In genomic region chr3:65581313-65581712, GRCh38 we compare ENCODE assay signal across 14 cellular contexts.
DNase-seq lines count a peak whose midpoint lies in the region; ATAC-seq and TF ChIP-seq lines count a peak whose summit lies in the region.
"Had no signal": no experiment of that assay in that cellular context is flagged by ENCODE, and none has a peak within 500 bp of the region (broad histone marks: within the 10 kb centered on the region; RNA-seq: fewer than 3 reads in every experiment).

No MANE protein-coding gene starts in this region.

- no peak overlapping the region for H4K8ac ChIP-seq in IMR-90 (ENCODE audit: low read depth in 2 of 2, low read length in 2 of 2)

- H3F3A ChIP-seq in smooth muscle cell (ENCODE audit: low read depth), result no peaks in the 10 kb centered on the region

- TF ChIP-seq RAD21 in IMR-90 (IDR thresholded peaks at IDR 0.05; ENCODE audit: low read length), result no peak

- H3K9me3 ChIP-seq in BLaER1 (peaks cover 19% of the 10 kb centered on the region), IMR-90 (ENCODE audit: control insufficient read depth, insufficient read depth, low read length) (no peaks in the 10 kb centered on the region), RWPE2 (ENCODE audit: severe bottlenecking) (no peaks in the 10 kb centered on the region), smooth muscle cell (replicated peaks; ENCODE audit: low read depth) (no peaks in the 10 kb centered on the region), thyroid gland (no peaks in the 10 kb centered on the region)
- H3K9me3 ChIP-seq: HAP-1 had no signal

- no peak overlapping the region for H2BK20ac ChIP-seq in IMR-90 (ENCODE audit: low read depth, low read length)

- POLR2A ChIA-PET in IMR-90 (lab: Charles Lee; ENCODE audit: unreplicated experiment), result no interaction called here

- H3K23ac ChIP-seq in IMR-90 (ENCODE audit: low read depth, low read length), result no peak overlapping the region

- peaks cover 16% of the 10 kb centered on the region for H3K9me1 ChIP-seq in IMR-90 (ENCODE audit: insufficient read depth, low read length)

- no peak overlapping the region for H2BK120ac ChIP-seq in IMR-90 (ENCODE audit: low read depth, low read length)

- no peak overlapping the region for H2BK5ac ChIP-seq in IMR-90 (ENCODE audit: low read depth, low read length, poor library complexity, severe bottlenecking)

- H3K9ac ChIP-seq in BLaER1 (no peak overlapping the region), IMR-90 (ENCODE audit: low read depth, low read length) (no peak overlapping the region), smooth muscle cell (ENCODE audit: low read depth) (no peak overlapping the region)

- no peak overlapping the region for H4K91ac ChIP-seq in IMR-90 (ENCODE audit: insufficient read depth, low read depth, low read length)

- no peak overlapping the region for H3K56ac ChIP-seq in IMR-90 (ENCODE audit: extremely low read depth, insufficient read depth, low read length)

- H3K4me1 ChIP-seq in BLaER1 (peaks cover 17% of the 10 kb centered on the region), IMR-90 (ENCODE audit: control insufficient read depth, insufficient read depth, low read length) (peaks cover 21% of the 10 kb centered on the region), RWPE2 (ENCODE audit: insufficient read depth, poor library complexity, severe bottlenecking) (peaks cover 12% of the 10 kb centered on the region), smooth muscle cell (ENCODE audit: low read depth) (no peaks in the 10 kb centered on the region), thyroid gland (peaks cover 0 to 4% of the 10 kb centered on the region in 2 donors)
- H3K4me1 ChIP-seq: HAP-1 had no signal

- H3K4me3 ChIP-seq in BLaER1, result no peak overlapping the region
- H3K4me3 ChIP-seq in IMR-90 (ENCODE audit: insufficient read depth, low read depth, low read length), result no peak overlapping the region
- H3K4me3 ChIP-seq in RWPE2 (ENCODE audit: severe bottlenecking), result no peak overlapping the region
- H3K4me3 ChIP-seq in smooth muscle cell, result no peak overlapping the region
- H3K4me3 ChIP-seq in thyroid gland (replicated peaks in 1 of 3), result no peak overlapping the region
- H3K4me3 ChIP-seq: HAP-1 had no signal

- H3K79me1 ChIP-seq in IMR-90 (ENCODE audit: low read depth in 1 of 2, low read length in 2 of 2), result peaks cover 20 to 54% of the 10 kb centered on the region in 2 experiments

- dilution Hi-C loops in IMR-90 (cut with HindIII; ENCODE audit: low sequenced_read_pairs, unreplicated experiment), result no loop called here

- no peak overlapping the region for H2AK9ac ChIP-seq in IMR-90 (replicated peaks; ENCODE audit: low read depth, low read length, poor library complexity)

- TF ChIP-seq POLR2A in IMR-90 (IDR thresholded peaks at IDR 0.05; ENCODE audit: low read depth, low read length), result no peak
- no peak for TF ChIP-seq POLR2A in thyroid gland (IDR thresholded peaks at IDR 0.05)

- no peak overlapping the region for H3K14ac ChIP-seq in IMR-90 (replicated peaks; ENCODE audit: low read depth, low read length)

- WGBS in IMR-90 (ENCODE audit: extremely low coverage in 2 of 2, insufficient read length in 1 of 2), 2 experiments, result 89% methylated on average over 1 of the region's 2 CpGs; no CpG with 5 or more reads in 1 of the 2 experiments
- WGBS in smooth muscle cell (ENCODE audit: low lambda C conversion rate), result 97% methylated on average over 2 of the region's 2 CpGs
- 91 to 98% methylated on average over 2 of the region's 2 CpGs for WGBS in thyroid gland, 2 donors

- no peak overlapping the region for H2AFZ ChIP-seq in IMR-90 (replicated peaks; ENCODE audit: low read length, poor library complexity)
- H2AFZ ChIP-seq in smooth muscle cell (ENCODE audit: low read depth), result no peak overlapping the region

- DNase-seq in IMR-90 (no peak), MV-4-11 (lab: John Stamatoyannopoulos, UW) (peak; percentile 54), RWPE2 (ENCODE audit: low spot score) (no peak), NCI-H345 (lab: John Stamatoyannopoulos, UW) (no peak), smooth muscle cell (lab: John Stamatoyannopoulos, UW; ENCODE audit: unreplicated experiment) (no peak), thyroid gland (no peak), NCI-H226 (no peak)
- DNase-seq: CD8-positive, alpha-beta T cell; COR-L47; DMS153; DMS79 treated with DMSO at 0.1 percent for 48 hours had no signal

- intact Hi-C loops in IMR-90 (cut with micrococcal nuclease), result no loop called here
- intact Hi-C loops in thyroid gland (cut with DNase I), result no loop called here

- no peak overlapping the region for H3K27ac ChIP-seq in BLaER1
- H3K27ac ChIP-seq in IMR-90 (ENCODE audit: insufficient read depth, low read length), result no peak overlapping the region
- H3K27ac ChIP-seq in RWPE2 (ENCODE audit: poor library complexity, severe bottlenecking), result peak overlapping the region; percentile 9
- no peak overlapping the region for H3K27ac ChIP-seq in smooth muscle cell (ENCODE audit: low read depth)
- H3K27ac ChIP-seq in thyroid gland, result no peak overlapping the region
- H3K27ac ChIP-seq: C4-2B had no signal

- no peak overlapping the region for H2AK5ac ChIP-seq in IMR-90 (ENCODE audit: low read depth, low read length)

- H3K18ac ChIP-seq in IMR-90 (ENCODE audit: low read depth, low read length), result no peak overlapping the region

- no TSS peak for BruUV-seq in IMR-90 (replicated peaks; lab: Mats Ljungman, UMichigan)

- peak overlapping the region; percentile 22; the same call in 1 of the 2 replicates for H3K4me2 ChIP-seq in BLaER1
- no peak overlapping the region for H3K4me2 ChIP-seq in IMR-90 (ENCODE audit: low read depth, low read length)
- H3K4me2 ChIP-seq in smooth muscle cell, result no peak overlapping the region

- no peaks in the 10 kb centered on the region for H3K79me2 ChIP-seq in smooth muscle cell (ENCODE audit: low read depth)

- 0 out of 3 replicates have a peak overlapping the region, but pooled peaks have one; percentile 30 for H2BK15ac ChIP-seq in IMR-90 (ENCODE audit: low read depth, low read length)

- H4K5ac ChIP-seq in IMR-90 (ENCODE audit: low read depth, low read length), result no peak overlapping the region

- in situ Hi-C loops in IMR-90 (cut with MboI; ENCODE audit: low sequenced_read_pairs), result no loop called here

- H3K36me3 ChIP-seq in BLaER1, result no peaks in the 10 kb centered on the region
- H3K36me3 ChIP-seq in IMR-90 (ENCODE audit: control insufficient read depth, insufficient read depth, low read length), result no peaks in the 10 kb centered on the region
- H3K36me3 ChIP-seq in RWPE2 (ENCODE audit: low read depth), result no peaks in the 10 kb centered on the region
- no peaks in the 10 kb centered on the region for H3K36me3 ChIP-seq in smooth muscle cell (ENCODE audit: low read depth)
- no peaks in the 10 kb centered on the region for H3K36me3 ChIP-seq in thyroid gland
- H3K36me3 ChIP-seq: HAP-1 had no signal

- ATAC-seq in IMR-90 (ENCODE audit: low read depth), result no peak
- no peak for ATAC-seq in RWPE2 (ENCODE audit: low read depth)
- ATAC-seq: CD8-positive, alpha-beta T cell had no signal

- 0 out of 2 replicates have a peak overlapping the region, but pooled peaks have one; percentile 44 for H3K4ac ChIP-seq in IMR-90 (ENCODE audit: low read depth, low read length)

- H4K20me1 ChIP-seq in BLaER1 (no peaks in the 10 kb centered on the region), IMR-90 (ENCODE audit: insufficient read depth, low read length) (no peaks in the 10 kb centered on the region), smooth muscle cell (ENCODE audit: low read depth) (peaks cover 72% of the 10 kb centered on the region)

- H3K27me3 ChIP-seq in BLaER1, result no peaks in the 10 kb centered on the region
- H3K27me3 ChIP-seq in IMR-90 (ENCODE audit: control insufficient read depth, insufficient read depth, low read length), result no peaks in the 10 kb centered on the region
- no peaks in the 10 kb centered on the region for H3K27me3 ChIP-seq in RWPE2 (ENCODE audit: insufficient read depth, poor library complexity, severe bottlenecking)
- H3K27me3 ChIP-seq in smooth muscle cell (ENCODE audit: low read depth), result no peaks in the 10 kb centered on the region
- H3K27me3 ChIP-seq in thyroid gland, result no peaks in the 10 kb centered on the region

- CTCF ChIA-PET in IMR-90 (lab: Yijun Ruan, JAX), result no interaction called here

- TF ChIP-seq CTCF in IMR-90 (conservative IDR thresholded peaks at IDR 0.05; ENCODE audit: low read depth, low read length), result no peak
- TF ChIP-seq CTCF in RWPE2 (IDR thresholded peaks at IDR 0.05; ENCODE audit: poor library complexity, severe bottlenecking), result no peak
- TF ChIP-seq CTCF in smooth muscle cell (IDR thresholded peaks at IDR 0.05; ENCODE audit: borderline replicate concordance, insufficient read depth, poor library complexity, severe bottlenecking), result no peak
- TF ChIP-seq CTCF in thyroid gland (IDR thresholded peaks at IDR 0.05), result no peak

TF ChIP-seq in IMR-90, 13 proteins besides CTCF, POLR2A, EP300 and RAD21:
- TF ChIP-seq MXI1 (IDR thresholded peaks at IDR 0.05; ENCODE audit: borderline replicate concordance, low read depth, low read length) (no peak), CEBPB (IDR thresholded peaks at IDR 0.05; ENCODE audit: low read depth, low read length) (no peak), CHD1 (IDR thresholded peaks at IDR 0.05; ENCODE audit: low read depth, low read length) (no peak), RFX5 (IDR thresholded peaks at IDR 0.05; ENCODE audit: low read depth, low read length) (no peak), RCOR1 (IDR thresholded peaks at IDR 0.05; ENCODE audit: insufficient replicate concordance, low read length) (no peak)
- TF ChIP-seq, protein P1, sequence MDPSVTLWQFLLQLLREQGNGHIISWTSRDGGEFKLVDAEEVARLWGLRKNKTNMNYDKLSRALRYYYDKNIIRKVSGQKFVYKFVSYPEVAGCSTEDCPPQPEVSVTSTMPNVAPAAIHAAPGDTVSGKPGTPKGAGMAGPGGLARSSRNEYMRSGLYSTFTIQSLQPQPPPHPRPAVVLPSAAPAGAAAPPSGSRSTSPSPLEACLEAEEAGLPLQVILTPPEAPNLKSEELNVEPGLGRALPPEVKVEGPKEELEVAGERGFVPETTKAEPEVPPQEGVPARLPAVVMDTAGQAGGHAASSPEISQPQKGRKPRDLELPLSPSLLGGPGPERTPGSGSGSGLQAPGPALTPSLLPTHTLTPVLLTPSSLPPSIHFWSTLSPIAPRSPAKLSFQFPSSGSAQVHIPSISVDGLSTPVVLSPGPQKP (IDR thresholded peaks at IDR 0.05; ENCODE audit: borderline replicate concordance, low read depth, low read length), result no peak
